ENCODE assay signal across 7 cellular contexts in the genomic region with DNA sequence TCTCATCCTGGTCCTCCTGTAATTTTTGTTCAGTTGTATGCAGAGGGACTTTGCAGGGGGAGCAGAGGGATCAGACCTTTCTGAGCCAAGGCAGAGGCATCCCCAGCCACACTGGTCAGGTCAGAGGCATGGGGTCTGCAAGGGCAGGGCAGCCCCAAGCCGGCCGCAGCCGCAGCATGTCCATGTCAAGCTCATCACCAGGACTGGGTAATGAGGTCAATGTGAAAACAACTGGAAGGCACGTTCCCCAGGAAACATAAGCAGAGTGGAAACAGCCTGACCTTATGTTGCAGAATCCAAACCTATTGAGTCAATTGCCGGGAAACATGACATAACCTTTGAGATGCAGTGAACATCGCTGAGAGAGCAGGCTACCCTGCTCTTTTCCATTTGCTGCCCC.
"Had no signal": no experiment of that assay in that cellular context is flagged by ENCODE, and none has a peak within 500 bp of the region (broad histone marks: within the 10 kb centered on the region; RNA-seq: fewer than 3 reads in every experiment).

No MANE protein-coding gene starts in this region.

- H3K4me3 Mint-ChIP-seq: IgD-negative memory B cell had no signal

- H3K9me3 Mint-ChIP-seq: IgD-negative memory B cell had no signal

- DNase-seq: IMR-90, KBM-7, KG1 had no signal

- H3K27ac Mint-ChIP-seq: IgD-negative memory B cell had no signal

- ATAC-seq: HepG2, K562 had no signal

- H3K4me3 ChIP-seq: K562 had no signal

- H3K27ac ChIP-seq: HL-60 had no signal

- H3K27me3 Mint-ChIP-seq: IgD-negative memory B cell had no signal

- H3K36me3 Mint-ChIP-seq: IgD-negative memory B cell had no signal
